In the genomic region with DNA sequence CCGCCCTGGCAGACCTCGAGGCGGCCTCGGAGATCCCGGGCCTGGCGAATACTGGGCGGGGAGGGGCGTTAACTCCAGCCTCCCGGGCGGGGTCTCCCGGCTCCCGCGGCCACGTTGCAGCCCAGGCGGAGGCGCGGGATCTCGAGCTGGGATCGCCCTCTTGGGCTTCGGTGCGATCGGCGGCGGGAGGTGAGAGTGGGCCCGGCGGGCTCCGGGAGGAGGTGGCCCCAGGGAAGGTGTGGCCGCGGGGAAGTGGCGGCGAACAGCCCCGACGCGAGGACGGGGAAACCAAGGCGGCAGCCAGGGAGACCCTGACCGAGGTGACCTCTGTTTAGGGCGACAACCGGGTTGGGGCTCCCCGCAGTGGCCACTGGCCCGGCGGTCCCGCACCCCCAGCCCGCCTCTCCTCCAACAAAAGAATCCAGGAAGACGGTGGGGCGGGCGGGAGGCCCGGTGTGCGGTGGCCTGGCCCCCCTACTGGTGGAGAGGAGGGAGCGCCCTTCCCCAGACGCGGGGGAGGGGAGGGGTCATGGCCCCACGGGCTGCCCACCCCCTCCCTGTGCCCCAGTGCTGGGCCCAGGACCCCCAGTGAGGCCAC, we compare ENCODE assay signal across 1 cellular context.
TF ChIP-seq lines count a peak whose summit lies in the region.

A gene with protein sequence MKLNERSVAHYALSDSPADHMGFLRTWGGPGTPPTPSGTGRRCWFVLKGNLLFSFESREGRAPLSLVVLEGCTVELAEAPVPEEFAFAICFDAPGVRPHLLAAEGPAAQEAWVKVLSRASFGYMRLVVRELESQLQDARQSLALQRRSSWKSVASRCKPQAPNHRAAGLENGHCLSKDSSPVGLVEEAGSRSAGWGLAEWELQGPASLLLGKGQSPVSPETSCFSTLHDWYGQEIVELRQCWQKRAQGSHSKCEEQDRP (plus strand): TSS at position 96 of the 598 bp plus-strand sequence. CDS start 3,046 bp downstream, outside the sequence.

TF ChIP-seq in IMR-90, 13 proteins besides CTCF, POLR2A, EP300 and RAD21 (continued from another document):
- TF ChIP-seq, protein P1, sequence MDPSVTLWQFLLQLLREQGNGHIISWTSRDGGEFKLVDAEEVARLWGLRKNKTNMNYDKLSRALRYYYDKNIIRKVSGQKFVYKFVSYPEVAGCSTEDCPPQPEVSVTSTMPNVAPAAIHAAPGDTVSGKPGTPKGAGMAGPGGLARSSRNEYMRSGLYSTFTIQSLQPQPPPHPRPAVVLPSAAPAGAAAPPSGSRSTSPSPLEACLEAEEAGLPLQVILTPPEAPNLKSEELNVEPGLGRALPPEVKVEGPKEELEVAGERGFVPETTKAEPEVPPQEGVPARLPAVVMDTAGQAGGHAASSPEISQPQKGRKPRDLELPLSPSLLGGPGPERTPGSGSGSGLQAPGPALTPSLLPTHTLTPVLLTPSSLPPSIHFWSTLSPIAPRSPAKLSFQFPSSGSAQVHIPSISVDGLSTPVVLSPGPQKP (IDR thresholded peaks at IDR 0.05; ENCODE audit: borderline replicate concordance, low read depth, low read length): no peak
